Comparison of ENCODE assay signal across 13 cellular contexts in genomic region chr7:19772323-19772722, GRCh38. TPM values are rescaled to one million over a fixed set of nuclear protein-coding genes. Genes with fewer than 3 reads are reported as not detected.
DNase-seq lines count a peak whose midpoint lies in the region; ATAC-seq and TF ChIP-seq lines count a peak whose summit lies in the region.
"Had no signal": no experiment of that assay in that cellular context is flagged by ENCODE, and none has a peak within 500 bp of the region (broad histone marks: within the 10 kb centered on the region; RNA-seq: fewer than 3 reads in every experiment).

No MANE protein-coding gene starts in this region.

- TF ChIP-seq CTCF in mammary epithelial cell (conservative IDR thresholded peaks at IDR 0.05 in 1 of 2, IDR thresholded peaks at IDR 0.05 in 1 of 2; ENCODE audit: extremely low read depth in 1 of 2, insufficient read depth in 1 of 2, low read depth in 1 of 2, low read length in 2 of 2), result no peak
- no peak for TF ChIP-seq CTCF in lower lobe of right lung (IDR thresholded peaks at IDR 0.05)

- in situ Hi-C loops in mammary epithelial cell (cut with MboI; ENCODE audit: low sequenced_read_pairs in 2 of 2), result no loop called here

- no peaks in the 10 kb centered on the region for H3K79me2 ChIP-seq in ACC112 (ENCODE audit: control insufficient read depth, insufficient read depth, low read length, unreplicated experiment)
- H3K79me2 ChIP-seq in mammary epithelial cell (ENCODE audit: insufficient read depth, low read length), result no peaks in the 10 kb centered on the region
- no peaks in the 10 kb centered on the region for H3K79me2 ChIP-seq in mesendoderm (ENCODE audit: control insufficient read depth, insufficient read depth, low read length)

- H2BK15ac ChIP-seq in mesendoderm (replicated peaks; ENCODE audit: low read depth), result no peak overlapping the region

- no peak overlapping the region for H2BK5ac ChIP-seq in mesendoderm (ENCODE audit: low read length)

- intact Hi-C loops in mammary epithelial cell (cut with micrococcal nuclease) (no loop called here), lower lobe of right lung (cut with DNase I) (no loop called here)

- BruUV-seq in mammary epithelial cell (replicated peaks; lab: Mats Ljungman, UMichigan), result no TSS peak

- dilution Hi-C loops in mammary epithelial cell (cut with HindIII; ENCODE audit: low sequenced_read_pairs), result loop anchor here (25.0 kb wide), 2 partner anchors 540 to 815 kb away; no protein-coding TSS in a partner anchor

- no peak for ATAC-seq in GM19467 (IDR thresholded peaks at IDR 0.05; ENCODE audit: unreplicated experiment)
- ATAC-seq in lower lobe of right lung, result no peak
- ATAC-seq: activated naive CD8-positive, alpha-beta T cell treated with anti-CD3 and anti-CD28 coated beads, Interleukin-2, amount 50 U/mL, for 24 hours; GM12878; psoas muscle had no signal

- H3K9ac ChIP-seq in mammary epithelial cell (ENCODE audit: insufficient read depth, low read length) (no peak overlapping the region), mesendoderm (ENCODE audit: low read length) (no peak overlapping the region)

- no peaks in the 10 kb centered on the region for H3K79me1 ChIP-seq in mesendoderm (ENCODE audit: low read length)

- H3K23ac ChIP-seq in mesendoderm (ENCODE audit: low read length), result no peak overlapping the region

- no peak overlapping the region for H3K56ac ChIP-seq in mesendoderm (ENCODE audit: low read length)

- no peak overlapping the region for H2AK5ac ChIP-seq in mesendoderm (ENCODE audit: low read length)

- H4K5ac ChIP-seq in mesendoderm (ENCODE audit: low read length), result no peak overlapping the region

- H3K4ac ChIP-seq in mesendoderm (ENCODE audit: low read depth, low read length), result no peak overlapping the region

- H2AFZ ChIP-seq in ACC112 (ENCODE audit: low read length, unreplicated experiment), result no peak overlapping the region
- no peak overlapping the region for H2AFZ ChIP-seq in mammary epithelial cell (ENCODE audit: low read depth, low read length)

- H3K36me3 ChIP-seq in ACC112 (ENCODE audit: insufficient read depth, low read length) (no peaks in the 10 kb centered on the region), mammary epithelial cell (ENCODE audit: insufficient read depth, low read length) (no peaks in the 10 kb centered on the region), mesendoderm (ENCODE audit: control insufficient read depth, insufficient read depth, low read length) (no peaks in the 10 kb centered on the region), lower lobe of right lung (no peaks in the 10 kb centered on the region)

- H3K27ac ChIP-seq in ACC112 (ENCODE audit: low read depth, low read length) (no peak overlapping the region), mammary epithelial cell (ENCODE audit: insufficient read depth, low read depth, low read length) (no peak overlapping the region), mesendoderm (ENCODE audit: low read depth, low read length) (no peak overlapping the region), lower lobe of right lung (no peak overlapping the region)
- H3K27ac ChIP-seq: C4-2B, psoas muscle had no signal

- H4K20me1 ChIP-seq in mammary epithelial cell (ENCODE audit: insufficient read depth, low read length), result no peaks in the 10 kb centered on the region

- peak overlapping the region; percentile 81 for H3K4me2 ChIP-seq in mammary epithelial cell (ENCODE audit: insufficient read depth, low read depth, low read length)
- H3K4me2 ChIP-seq in mesendoderm (ENCODE audit: low read length), result peak overlapping the region; percentile 78

- no peak overlapping the region for H4K8ac ChIP-seq in mesendoderm (ENCODE audit: low read depth, low read length)

- H3K27me3 ChIP-seq in ACC112 (ENCODE audit: insufficient read depth, low read length) (peaks cover 8% of the 10 kb centered on the region; the same call in 1 of the 2 replicates), mammary epithelial cell (ENCODE audit: insufficient read depth, low read length) (peaks cover 8% of the 10 kb centered on the region), mesendoderm (ENCODE audit: insufficient read depth, low read length, poor library complexity) (no peaks in the 10 kb centered on the region), lower lobe of right lung (ENCODE audit: low read depth) (peaks cover 37% of the 10 kb centered on the region)

- H3K4me1 ChIP-seq in ACC112 (ENCODE audit: control insufficient read depth, insufficient read depth, low read length, unreplicated experiment) (no peaks in the 10 kb centered on the region), mammary epithelial cell (ENCODE audit: insufficient read depth, low read length) (peaks cover 6% of the 10 kb centered on the region), mesendoderm (ENCODE audit: control insufficient read depth, low read depth, low read length) (peaks cover 2% of the 10 kb centered on the region), lower lobe of right lung (peaks cover 10% of the 10 kb centered on the region)
- H3K4me1 ChIP-seq: psoas muscle had no signal

- 5% methylated on average over 16 of the region's 17 CpGs for WGBS in mammary epithelial cell (ENCODE audit: low coverage, missing lambda C conversion rate)
- no CpG with 5 or more reads among the region's 17 CpGs for WGBS in mesendoderm (ENCODE audit: extremely low coverage, insufficient coverage, low lambda C conversion rate)

- H3K4me3 ChIP-seq in ACC112 (ENCODE audit: low read depth, low read length) (peak overlapping the region; percentile 76), mammary epithelial cell (replicated peaks in 1 of 3; ENCODE audit: insufficient read depth in 1 of 3, low read depth in 2 of 3, low read length in 3 of 3) (peak overlapping the region; percentile 13 to 35 (median 27)), mesendoderm (ENCODE audit: low read length) (no peak overlapping the region), lower lobe of right lung (no peak overlapping the region)
- H3K4me3 ChIP-seq: GM12878 had no signal

- DNase-seq in HPDE6-E6E7 (ENCODE audit: extremely low spot score) (peak; percentile 19), mammary epithelial cell (peak; percentile 26), mesendoderm (no peak), amniotic stem cell (lab: John Stamatoyannopoulos, UW) (no peak), lower lobe of right lung (no peak)
- DNase-seq in activated CD4-positive, alpha-beta T cell treated with anti-CD3 and anti-CD28 coated beads, Interleukin-2, amount 50 U/mL, for 4 hours, result no peak
- DNase-seq: activated CD4-positive, alpha-beta memory T cell treated with anti-CD3 and anti-CD28 coated beads, Interleukin-2, amount 10 ng/mL, durations not matched to agents 7 days and 5 days; activated naive CD8-positive, alpha-beta T cell treated with anti-CD3 and anti-CD28 coated beads, Interleukin-2, amount 50 U/mL, for 24 hours; psoas muscle had no signal

- no peak overlapping the region for H3K18ac ChIP-seq in mesendoderm (ENCODE audit: low read length)

- H2BK120ac ChIP-seq in mesendoderm (ENCODE audit: low read depth, low read length), result no peak overlapping the region

- H3K9me3 ChIP-seq in mammary epithelial cell (replicated peaks; ENCODE audit: insufficient read depth, low read length) (no peaks in the 10 kb centered on the region), lower lobe of right lung (no peaks in the 10 kb centered on the region)
- H3K9me3 ChIP-seq: psoas muscle had no signal

- CTCF ChIA-PET in mammary epithelial cell (lab: Charles Lee; ENCODE audit: low non-redundant PET), result no interaction called here

RNA-seq across cellular contexts. Expression of gene TMEM196, which starts 1.1 kb away (rescaled TPM):
- not detected for total RNA-seq in mammary epithelial cell
- not detected for polyA plus RNA-seq in mammary epithelial cell
- polyA minus RNA-seq in mammary epithelial cell, result not detected
- 0.03 TPM for polyA plus RNA-seq in mesendoderm (2013, experiment 1 of 2)
- 0.06 TPM for polyA plus RNA-seq in mesendoderm (2013, experiment 2 of 2)
- total RNA-seq in lower lobe of right lung, result not detected
- total RNA-seq: activated CD4-positive, alpha-beta memory T cell treated with anti-CD3 and anti-CD28 coated beads, Interleukin-2, amount 10 ng/mL, durations not matched to agents 7 days and 5 days; GM12878; psoas muscle had no signal
- polyA plus RNA-seq: psoas muscle had no signal

Comparison
In these comparisons a context has a peak if more than half of its experiments do, and no peak if none do; other contexts are left out.
1. H3K4me3 ChIP-seq: peak in ACC112 (single experiment) and mammary epithelial cell (3 of 3); none in mesendoderm (single experiment) and lower lobe of right lung (single experiment).
2. DNase-seq: peak in HPDE6-E6E7 (single experiment) and mammary epithelial cell (single experiment); none in mesendoderm (single experiment), amniotic stem cell (single experiment), lower lobe of right lung (single experiment) and activated CD4-positive, alpha-beta T cell treated with anti-CD3 and anti-CD28 coated beads, Interleukin-2, amount 50 U/mL, for 4 hours (0 of 2).